In the genomic region with DNA sequence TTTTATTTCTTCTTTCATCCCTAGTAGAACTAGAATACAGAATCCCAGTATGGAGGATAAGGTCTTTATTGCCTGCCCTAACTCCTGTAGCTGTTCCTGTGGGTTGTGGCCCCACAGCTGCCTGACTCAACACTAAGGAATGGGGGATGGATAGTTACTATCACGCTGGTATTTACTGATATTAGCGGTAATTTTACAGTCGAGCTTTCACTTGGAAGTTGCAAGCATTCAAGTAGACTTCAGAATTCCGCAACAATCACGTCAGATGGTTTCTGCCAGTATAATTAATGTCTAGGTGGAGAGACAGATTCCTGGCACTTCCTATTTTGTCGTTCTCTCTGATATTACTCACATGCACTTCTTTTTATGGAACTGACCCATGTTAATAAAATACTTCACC, we compare ENCODE assay signal across 25 cellular contexts.
A peak's percentile ranks its signal among the peaks of the same experiment; 100 is the strongest.
DNase-seq lines count a peak whose midpoint lies in the region; ATAC-seq and TF ChIP-seq lines count a peak whose summit lies in the region.
"Had no signal": no experiment of that assay in that cellular context is flagged by ENCODE, and none has a peak within 500 bp of the region (broad histone marks: within the 10 kb centered on the region; RNA-seq: fewer than 3 reads in every experiment).

No MANE protein-coding gene starts in this region.

- no peak for TF ChIP-seq CTCF in HEK293 (tag by site-specific recombination; IDR thresholded peaks at IDR 0.05)

- no peaks in the 10 kb centered on the region for H3K9me3 Mint-ChIP-seq in activated T-helper 1 cell treated with anti-CD3 and anti-CD28 coated beads, Interleukin-12 subunit alpha, Interleukin-12 subunit beta, Interleukin-2, Interleukin-4 antibody, amounts not matched to agents 30 ng/mL and 10 ng/mL and 1 ng/mL, durations not matched to agents 14 hours and 24 hours and 36 hours
- peaks cover 7% of the 10 kb centered on the region for H3K9me3 Mint-ChIP-seq in activated CD4-positive, alpha-beta memory T cell treated with anti-CD3 and anti-CD28 coated beads, Interleukin-2, amount 10 ng/mL, durations not matched to agents 7 days and 5 days

- H3K27me3 ChIP-seq in SJCRH30, result no peaks in the 10 kb centered on the region
- H3K27me3 ChIP-seq: BLaER1, upper lobe of left lung had no signal

- no peak for ATAC-seq in HG02973 (IDR thresholded peaks at IDR 0.05; ENCODE audit: unreplicated experiment)
- ATAC-seq: natural killer cell; stimulated activated naive CD8-positive, alpha-beta T cell treated with anti-CD3 and anti-CD28 coated beads, Interleukin-15, Interleukin-2, amounts not matched to agents 100 U/mL and 50 U/mL, for 24 hours had no signal

- no peaks in the 10 kb centered on the region for H3K4me1 Mint-ChIP-seq in activated T-helper 1 cell treated with anti-CD3 and anti-CD28 coated beads, Interleukin-12 subunit alpha, Interleukin-12 subunit beta, Interleukin-2, Interleukin-4 antibody, amounts not matched to agents 30 ng/mL and 10 ng/mL and 1 ng/mL, durations not matched to agents 14 hours and 24 hours and 36 hours (ENCODE audit: low read depth)
- H3K4me1 Mint-ChIP-seq in activated CD4-positive, alpha-beta memory T cell treated with anti-CD3 and anti-CD28 coated beads, Interleukin-2, amount 10 ng/mL, durations not matched to agents 7 days and 5 days, result no peaks in the 10 kb centered on the region
- H3K4me1 Mint-ChIP-seq: memory B cell, natural killer cell had no signal

- POLR2A ChIA-PET in HEK293 (lab: Yijun Ruan, JAX), result no interaction called here
- POLR2A ChIA-PET in activated CD4-positive, alpha-beta memory T cell treated with anti-CD3 and anti-CD28 coated beads, Interleukin-2, amount 10 ng/mL, durations not matched to agents 7 days and 5 days (lab: Charles Lee), result no interaction called here

- DNase-seq in A172 (ENCODE audit: low spot score), result peak; percentile 92
- peak; percentile 3 to 16 for DNase-seq in SJCRH30
- DNase-seq in iPS-NIHi11 (ENCODE audit: low spot score), result peak; percentile 2
- DNase-seq in activated T-helper 1 cell treated with anti-CD3 and anti-CD28 coated beads, Interleukin-12 subunit alpha, Interleukin-12 subunit beta, Interleukin-2, Interleukin-4 antibody, amounts not matched to agents 30 ng/mL and 10 ng/mL and 1 ng/mL, durations not matched to agents 14 hours and 24 hours and 36 hours (ENCODE audit: low spot score), result no peak
- no peak for DNase-seq in nucleus accumbens (lab: John Stamatoyannopoulos, UW)
- no peak for DNase-seq in activated CD4-positive, alpha-beta memory T cell treated with anti-CD3 and anti-CD28 coated beads, Interleukin-2, amount 10 ng/mL, durations not matched to agents 7 days and 5 days
- DNase-seq: activated CD4-positive, alpha-beta memory T cell treated with anti-CD3 and anti-CD28 coated beads for 36 hours; activated naive CD4-positive, alpha-beta T cell treated with anti-CD3 and anti-CD28 coated beads, Interleukin-2, amount 50 U/mL, for 16 hours; Calu3; GF-D8; hypothalamus; KG1; kidney glomerular epithelial cell; natural killer cell; NCI-H1105; NCI-H2081 treated with DMSO at 0.1 percent for 48 hours; NCI-H524 treated with DMSO at 0.1 percent for 48 hours; stimulated activated CD4-positive, alpha-beta T cell treated with anti-CD3 and anti-CD28 coated beads, Interleukin-2, amount 100 ng/mL, for 24 hours; stimulated activated naive CD8-positive, alpha-beta T cell treated with anti-CD3 and anti-CD28 coated beads, Interleukin-15, Interleukin-2, amounts not matched to agents 100 U/mL and 50 U/mL, for 24 hours; upper lobe of left lung had no signal

- H3K36me3 Mint-ChIP-seq in activated T-helper 1 cell treated with anti-CD3 and anti-CD28 coated beads, Interleukin-12 subunit alpha, Interleukin-12 subunit beta, Interleukin-2, Interleukin-4 antibody, amounts not matched to agents 30 ng/mL and 10 ng/mL and 1 ng/mL, durations not matched to agents 14 hours and 24 hours and 36 hours (ENCODE audit: low read depth), result no peaks in the 10 kb centered on the region
- H3K36me3 Mint-ChIP-seq in activated CD4-positive, alpha-beta memory T cell treated with anti-CD3 and anti-CD28 coated beads, Interleukin-2, amount 10 ng/mL, durations not matched to agents 7 days and 5 days (ENCODE audit: low read depth), result no peaks in the 10 kb centered on the region
- H3K36me3 Mint-ChIP-seq: activated CD4-positive, alpha-beta memory T cell treated with anti-CD3 and anti-CD28 coated beads for 36 hours; natural killer cell had no signal

- H3K4me1 ChIP-seq in HEK293 (ENCODE audit: control insufficient read depth, insufficient read depth, low read length), result no peaks in the 10 kb centered on the region
- H3K4me1 ChIP-seq in SJCRH30, result no peaks in the 10 kb centered on the region
- H3K4me1 ChIP-seq: BLaER1, upper lobe of left lung had no signal

- H3K36me3 ChIP-seq in HEK293 (ENCODE audit: control insufficient read depth in 2 of 2, insufficient read depth in 1 of 2, low read length in 2 of 2) (no peaks in the 10 kb centered on the region), SJCRH30 (no peaks in the 10 kb centered on the region)
- H3K36me3 ChIP-seq: BLaER1, upper lobe of left lung had no signal

- no peak overlapping the region for H3K27ac Mint-ChIP-seq in activated T-helper 1 cell treated with anti-CD3 and anti-CD28 coated beads, Interleukin-12 subunit alpha, Interleukin-12 subunit beta, Interleukin-2, Interleukin-4 antibody, amounts not matched to agents 30 ng/mL and 10 ng/mL and 1 ng/mL, durations not matched to agents 14 hours and 24 hours and 36 hours
- H3K27ac Mint-ChIP-seq in activated CD4-positive, alpha-beta memory T cell treated with anti-CD3 and anti-CD28 coated beads, Interleukin-2, amount 10 ng/mL, durations not matched to agents 7 days and 5 days, result no peak overlapping the region
- H3K27ac Mint-ChIP-seq: activated CD4-positive, alpha-beta memory T cell treated with anti-CD3 and anti-CD28 coated beads for 36 hours; memory B cell; natural killer cell; progenitor cell of endocrine pancreas had no signal

- no peaks in the 10 kb centered on the region for H3K27me3 Mint-ChIP-seq in activated T-helper 1 cell treated with anti-CD3 and anti-CD28 coated beads, Interleukin-12 subunit alpha, Interleukin-12 subunit beta, Interleukin-2, Interleukin-4 antibody, amounts not matched to agents 30 ng/mL and 10 ng/mL and 1 ng/mL, durations not matched to agents 14 hours and 24 hours and 36 hours (ENCODE audit: insufficient read depth)
- H3K27me3 Mint-ChIP-seq in activated CD4-positive, alpha-beta memory T cell treated with anti-CD3 and anti-CD28 coated beads, Interleukin-2, amount 10 ng/mL, durations not matched to agents 7 days and 5 days, result no peaks in the 10 kb centered on the region
- H3K27me3 Mint-ChIP-seq: activated CD4-positive, alpha-beta memory T cell treated with anti-CD3 and anti-CD28 coated beads for 36 hours; memory B cell; progenitor cell of endocrine pancreas had no signal

- CTCF ChIA-PET in HEK293 (lab: Yijun Ruan, JAX), result no interaction called here
- CTCF ChIA-PET in activated CD4-positive, alpha-beta memory T cell treated with anti-CD3 and anti-CD28 coated beads, Interleukin-2, amount 10 ng/mL, durations not matched to agents 7 days and 5 days (lab: Charles Lee), result no interaction called here

- H3K4me3 ChIP-seq in HEK293 (ENCODE audit: low read depth, low read length), result peak overlapping the region; percentile 7
- no peak overlapping the region for H3K4me3 ChIP-seq in SJCRH30
- H3K4me3 ChIP-seq: BLaER1, upper lobe of left lung had no signal

- H3K4me3 Mint-ChIP-seq in activated T-helper 1 cell treated with anti-CD3 and anti-CD28 coated beads, Interleukin-12 subunit alpha, Interleukin-12 subunit beta, Interleukin-2, Interleukin-4 antibody, amounts not matched to agents 30 ng/mL and 10 ng/mL and 1 ng/mL, durations not matched to agents 14 hours and 24 hours and 36 hours, result no peak overlapping the region
- H3K4me3 Mint-ChIP-seq in activated CD4-positive, alpha-beta memory T cell treated with anti-CD3 and anti-CD28 coated beads, Interleukin-2, amount 10 ng/mL, durations not matched to agents 7 days and 5 days, result no peak overlapping the region
- H3K4me3 Mint-ChIP-seq: activated CD4-positive, alpha-beta memory T cell treated with anti-CD3 and anti-CD28 coated beads for 36 hours; memory B cell; natural killer cell had no signal

- intact Hi-C loops in activated T-helper 1 cell treated with anti-CD3 and anti-CD28 coated beads, Interleukin-12 subunit alpha, Interleukin-12 subunit beta, Interleukin-2, Interleukin-4 antibody, amounts not matched to agents 30 ng/mL and 10 ng/mL and 1 ng/mL, durations not matched to agents 14 hours and 24 hours and 36 hours (cut with micrococcal nuclease), result no loop called here

- H3K27ac ChIP-seq in HEK293 (ENCODE audit: extremely low read depth, low read depth, low read length) (no peak overlapping the region), SJCRH30 (no peak overlapping the region)
- H3K27ac ChIP-seq: BLaER1, upper lobe of left lung had no signal

- no peaks in the 10 kb centered on the region for H3K9me3 ChIP-seq in HEK293 (ENCODE audit: control insufficient read depth, insufficient read depth, low read depth, low read length)
- no peaks in the 10 kb centered on the region for H3K9me3 ChIP-seq in SJCRH30 (replicated peaks)
- H3K9me3 ChIP-seq: BLaER1 had no signal

TF ChIP-seq in HEK293, 187 proteins besides CTCF, POLR2A, EP300 and RAD21:
- TF ChIP-seq OSR2 (tag by site-specific recombination; IDR thresholded peaks at IDR 0.05), result no peak

Comparison
In these comparisons a context has a peak if more than half of its experiments do, and no peak if none do; other contexts are left out.
1. DNase-seq: peak in A172 (single experiment), SJCRH30 (2 of 2) and iPS-NIHi11 (single experiment); none in activated T-helper 1 cell treated with anti-CD3 and anti-CD28 coated beads, Interleukin-12 subunit alpha, Interleukin-12 subunit beta, Interleukin-2, Interleukin-4 antibody, amounts not matched to agents 30 ng/mL and 10 ng/mL and 1 ng/mL, durations not matched to agents 14 hours and 24 hours and 36 hours (single experiment), nucleus accumbens (0 of 56) and activated CD4-positive, alpha-beta memory T cell treated with anti-CD3 and anti-CD28 coated beads, Interleukin-2, amount 10 ng/mL, durations not matched to agents 7 days and 5 days (single experiment).